In the genomic region with DNA sequence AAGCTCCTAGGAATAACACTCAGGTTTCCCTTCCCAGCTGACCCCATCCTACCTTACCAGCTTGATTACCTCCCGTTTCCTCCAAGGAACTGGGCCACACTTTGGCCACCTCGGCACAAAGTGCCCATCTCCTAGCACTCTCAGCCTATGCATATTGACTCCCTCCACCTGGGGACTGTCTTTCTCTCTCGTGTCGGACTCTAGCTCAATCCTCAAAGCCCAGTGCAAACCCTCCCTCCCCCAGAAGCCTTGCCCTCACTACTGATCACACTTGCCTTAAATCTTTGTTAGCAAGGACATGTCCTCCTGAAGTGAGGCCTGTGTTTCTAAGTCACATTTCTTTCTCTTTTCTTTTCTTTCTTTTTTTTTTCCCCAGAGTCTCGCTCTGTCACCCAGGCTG, we compare ENCODE assay signal across 1 cellular context.
TF ChIP-seq lines count a peak whose summit lies in the region.

No MANE protein-coding gene starts in this region.

TF ChIP-seq in GM23338, 12 proteins besides CTCF, POLR2A, EP300 and RAD21:
- TF ChIP-seq EZH2 (IDR thresholded peaks at IDR 0.05; ENCODE audit: low read depth, unreplicated experiment), result no peak
- TF ChIP-seq JUNB (IDR thresholded peaks at IDR 0.05; ENCODE audit: unreplicated experiment), result no peak
- TF ChIP-seq, protein P1, sequence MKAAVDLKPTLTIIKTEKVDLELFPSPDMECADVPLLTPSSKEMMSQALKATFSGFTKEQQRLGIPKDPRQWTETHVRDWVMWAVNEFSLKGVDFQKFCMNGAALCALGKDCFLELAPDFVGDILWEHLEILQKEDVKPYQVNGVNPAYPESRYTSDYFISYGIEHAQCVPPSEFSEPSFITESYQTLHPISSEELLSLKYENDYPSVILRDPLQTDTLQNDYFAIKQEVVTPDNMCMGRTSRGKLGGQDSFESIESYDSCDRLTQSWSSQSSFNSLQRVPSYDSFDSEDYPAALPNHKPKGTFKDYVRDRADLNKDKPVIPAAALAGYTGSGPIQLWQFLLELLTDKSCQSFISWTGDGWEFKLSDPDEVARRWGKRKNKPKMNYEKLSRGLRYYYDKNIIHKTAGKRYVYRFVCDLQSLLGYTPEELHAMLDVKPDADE (IDR thresholded peaks at IDR 0.05), result no peak
- no peak for TF ChIP-seq STAT1 (IDR thresholded peaks at IDR 0.05; ENCODE audit: unreplicated experiment)
- TF ChIP-seq EZH2phosphoT487 (IDR thresholded peaks at IDR 0.05; ENCODE audit: unreplicated experiment), result no peak
- TF ChIP-seq, protein P2, sequence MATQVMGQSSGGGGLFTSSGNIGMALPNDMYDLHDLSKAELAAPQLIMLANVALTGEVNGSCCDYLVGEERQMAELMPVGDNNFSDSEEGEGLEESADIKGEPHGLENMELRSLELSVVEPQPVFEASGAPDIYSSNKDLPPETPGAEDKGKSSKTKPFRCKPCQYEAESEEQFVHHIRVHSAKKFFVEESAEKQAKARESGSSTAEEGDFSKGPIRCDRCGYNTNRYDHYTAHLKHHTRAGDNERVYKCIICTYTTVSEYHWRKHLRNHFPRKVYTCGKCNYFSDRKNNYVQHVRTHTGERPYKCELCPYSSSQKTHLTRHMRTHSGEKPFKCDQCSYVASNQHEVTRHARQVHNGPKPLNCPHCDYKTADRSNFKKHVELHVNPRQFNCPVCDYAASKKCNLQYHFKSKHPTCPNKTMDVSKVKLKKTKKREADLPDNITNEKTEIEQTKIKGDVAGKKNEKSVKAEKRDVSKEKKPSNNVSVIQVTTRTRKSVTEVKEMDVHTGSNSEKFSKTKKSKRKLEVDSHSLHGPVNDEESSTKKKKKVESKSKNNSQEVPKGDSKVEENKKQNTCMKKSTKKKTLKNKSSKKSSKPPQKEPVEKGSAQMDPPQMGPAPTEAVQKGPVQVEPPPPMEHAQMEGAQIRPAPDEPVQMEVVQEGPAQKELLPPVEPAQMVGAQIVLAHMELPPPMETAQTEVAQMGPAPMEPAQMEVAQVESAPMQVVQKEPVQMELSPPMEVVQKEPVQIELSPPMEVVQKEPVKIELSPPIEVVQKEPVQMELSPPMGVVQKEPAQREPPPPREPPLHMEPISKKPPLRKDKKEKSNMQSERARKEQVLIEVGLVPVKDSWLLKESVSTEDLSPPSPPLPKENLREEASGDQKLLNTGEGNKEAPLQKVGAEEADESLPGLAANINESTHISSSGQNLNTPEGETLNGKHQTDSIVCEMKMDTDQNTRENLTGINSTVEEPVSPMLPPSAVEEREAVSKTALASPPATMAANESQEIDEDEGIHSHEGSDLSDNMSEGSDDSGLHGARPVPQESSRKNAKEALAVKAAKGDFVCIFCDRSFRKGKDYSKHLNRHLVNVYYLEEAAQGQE (IDR thresholded peaks at IDR 0.05; ENCODE audit: unreplicated experiment), result no peak
- TF ChIP-seq CREB1 (CRISPR knock-in tag; IDR thresholded peaks at IDR 0.05; ENCODE audit: low read depth), result no peak
- TF ChIP-seq ZNF114 (CRISPR knock-in tag; IDR thresholded peaks at IDR 0.05), result no peak
- TF ChIP-seq POLR2AphosphoS5 (IDR thresholded peaks at IDR 0.05; ENCODE audit: low read depth), result no peak
- no peak for TF ChIP-seq NANOG (IDR thresholded peaks at IDR 0.05; ENCODE audit: borderline replicate concordance)
- TF ChIP-seq, protein P3, sequence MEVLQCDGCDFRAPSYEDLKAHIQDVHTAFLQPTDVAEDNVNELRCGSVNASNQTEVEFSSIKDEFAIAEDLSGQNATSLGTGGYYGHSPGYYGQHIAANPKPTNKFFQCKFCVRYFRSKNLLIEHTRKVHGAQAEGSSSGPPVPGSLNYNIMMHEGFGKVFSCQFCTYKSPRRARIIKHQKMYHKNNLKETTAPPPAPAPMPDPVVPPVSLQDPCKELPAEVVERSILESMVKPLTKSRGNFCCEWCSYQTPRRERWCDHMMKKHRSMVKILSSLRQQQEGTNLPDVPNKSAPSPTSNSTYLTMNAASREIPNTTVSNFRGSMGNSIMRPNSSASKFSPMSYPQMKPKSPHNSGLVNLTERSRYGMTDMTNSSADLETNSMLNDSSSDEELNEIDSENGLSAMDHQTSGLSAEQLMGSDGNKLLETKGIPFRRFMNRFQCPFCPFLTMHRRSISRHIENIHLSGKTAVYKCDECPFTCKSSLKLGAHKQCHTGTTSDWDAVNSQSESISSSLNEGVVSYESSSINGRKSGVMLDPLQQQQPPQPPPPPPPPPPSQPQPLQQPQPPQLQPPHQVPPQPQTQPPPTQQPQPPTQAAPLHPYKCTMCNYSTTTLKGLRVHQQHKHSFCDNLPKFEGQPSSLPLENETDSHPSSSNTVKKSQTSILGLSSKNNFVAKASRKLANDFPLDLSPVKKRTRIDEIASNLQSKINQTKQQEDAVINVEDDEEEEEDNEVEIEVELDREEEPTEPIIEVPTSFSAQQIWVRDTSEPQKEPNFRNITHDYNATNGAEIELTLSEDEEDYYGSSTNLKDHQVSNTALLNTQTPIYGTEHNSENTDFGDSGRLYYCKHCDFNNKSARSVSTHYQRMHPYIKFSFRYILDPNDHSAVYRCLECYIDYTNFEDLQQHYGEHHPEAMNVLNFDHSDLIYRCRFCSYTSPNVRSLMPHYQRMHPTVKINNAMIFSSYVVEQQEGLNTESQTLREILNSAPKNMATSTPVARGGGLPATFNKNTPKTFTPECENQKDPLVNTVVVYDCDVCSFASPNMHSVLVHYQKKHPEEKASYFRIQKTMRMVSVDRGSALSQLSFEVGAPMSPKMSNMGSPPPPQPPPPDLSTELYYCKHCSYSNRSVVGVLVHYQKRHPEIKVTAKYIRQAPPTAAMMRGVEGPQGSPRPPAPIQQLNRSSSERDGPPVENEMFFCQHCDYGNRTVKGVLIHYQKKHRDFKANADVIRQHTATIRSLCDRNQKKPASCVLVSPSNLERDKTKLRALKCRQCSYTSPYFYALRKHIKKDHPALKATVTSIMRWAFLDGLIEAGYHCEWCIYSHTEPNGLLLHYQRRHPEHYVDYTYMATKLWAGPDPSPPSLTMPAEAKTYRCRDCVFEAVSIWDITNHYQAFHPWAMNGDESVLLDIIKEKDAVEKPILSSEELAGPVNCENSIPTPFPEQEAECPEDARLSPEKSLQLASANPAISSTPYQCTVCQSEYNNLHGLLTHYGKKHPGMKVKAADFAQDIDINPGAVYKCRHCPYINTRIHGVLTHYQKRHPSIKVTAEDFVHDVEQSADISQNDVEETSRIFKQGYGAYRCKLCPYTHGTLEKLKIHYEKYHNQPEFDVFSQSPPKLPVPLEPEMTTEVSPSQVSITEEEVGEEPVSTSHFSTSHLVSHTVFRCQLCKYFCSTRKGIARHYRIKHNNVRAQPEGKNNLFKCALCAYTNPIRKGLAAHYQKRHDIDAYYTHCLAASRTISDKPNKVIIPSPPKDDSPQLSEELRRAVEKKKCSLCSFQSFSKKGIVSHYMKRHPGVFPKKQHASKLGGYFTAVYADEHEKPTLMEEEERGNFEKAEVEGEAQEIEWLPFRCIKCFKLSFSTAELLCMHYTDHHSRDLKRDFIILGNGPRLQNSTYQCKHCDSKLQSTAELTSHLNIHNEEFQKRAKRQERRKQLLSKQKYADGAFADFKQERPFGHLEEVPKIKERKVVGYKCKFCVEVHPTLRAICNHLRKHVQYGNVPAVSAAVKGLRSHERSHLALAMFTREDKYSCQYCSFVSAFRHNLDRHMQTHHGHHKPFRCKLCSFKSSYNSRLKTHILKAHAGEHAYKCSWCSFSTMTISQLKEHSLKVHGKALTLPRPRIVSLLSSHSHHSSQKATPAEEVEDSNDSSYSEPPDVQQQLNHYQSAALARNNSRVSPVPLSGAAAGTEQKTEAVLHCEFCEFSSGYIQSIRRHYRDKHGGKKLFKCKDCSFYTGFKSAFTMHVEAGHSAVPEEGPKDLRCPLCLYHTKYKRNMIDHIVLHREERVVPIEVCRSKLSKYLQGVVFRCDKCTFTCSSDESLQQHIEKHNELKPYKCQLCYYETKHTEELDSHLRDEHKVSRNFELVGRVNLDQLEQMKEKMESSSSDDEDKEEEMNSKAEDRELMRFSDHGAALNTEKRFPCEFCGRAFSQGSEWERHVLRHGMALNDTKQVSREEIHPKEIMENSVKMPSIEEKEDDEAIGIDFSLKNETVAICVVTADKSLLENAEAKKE (CRISPR knock-in tag; IDR thresholded peaks at IDR 0.05), result no peak
- TF ChIP-seq ZNF331 (CRISPR knock-in tag; IDR thresholded peaks at IDR 0.05; ENCODE audit: low read depth), result no peak
TF ChIP-seq in GM23338: peak in this region for 0.
